13 cellular contexts compared by ENCODE assay signal in the genomic region with DNA sequence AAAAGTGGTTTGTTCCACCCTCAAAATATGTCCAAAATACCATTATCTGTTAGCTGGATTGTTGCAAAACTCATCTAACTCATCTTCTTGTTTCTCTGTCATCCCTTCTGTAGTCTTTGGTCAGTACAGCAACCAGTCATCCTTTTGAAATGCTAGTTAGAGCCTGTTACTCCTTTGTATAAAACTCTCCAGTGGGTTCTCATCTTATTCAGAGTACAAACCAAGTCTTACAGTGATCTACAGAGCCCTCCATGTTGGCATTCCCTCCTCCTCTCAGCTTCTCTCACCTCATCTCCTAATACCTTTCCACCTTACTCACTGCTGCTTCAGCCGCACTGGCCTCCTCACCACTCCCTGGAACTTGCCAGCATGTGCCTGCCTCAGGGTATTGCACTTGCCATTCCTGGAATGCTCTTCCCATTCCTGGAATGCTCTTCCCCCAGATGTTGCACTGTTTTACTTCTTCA.
DNase-seq lines count a peak whose midpoint lies in the region; ATAC-seq and TF ChIP-seq lines count a peak whose summit lies in the region.
"Had no signal": no experiment of that assay in that cellular context is flagged by ENCODE, and none has a peak within 500 bp of the region (broad histone marks: within the 10 kb centered on the region; RNA-seq: fewer than 3 reads in every experiment).

No MANE protein-coding gene starts in this region.

- peaks cover 58% of the 10 kb centered on the region for H3K4me1 ChIP-seq in HUES6 (ENCODE audit: control insufficient read depth, insufficient read depth, low read length)
- peaks cover 54% of the 10 kb centered on the region for H3K4me1 ChIP-seq in lower lobe of right lung

- ATAC-seq in lower lobe of right lung (peak; percentile 62 to 70), HG03457 (IDR thresholded peaks at IDR 0.05; ENCODE audit: unreplicated experiment) (no peak), GM21528 (IDR thresholded peaks at IDR 0.05; ENCODE audit: low FRiP score, unreplicated experiment) (no peak)
- ATAC-seq: activated CD8-positive, alpha-beta T cell treated with anti-CD3 and anti-CD28 coated beads for 36 hours; right cardiac atrium had no signal

- no peaks in the 10 kb centered on the region for H3K9me3 ChIP-seq in AG04450 (ENCODE audit: control insufficient read depth, insufficient read depth, low read length)
- no peaks in the 10 kb centered on the region for H3K9me3 ChIP-seq in HUES6 (ENCODE audit: control insufficient read depth, insufficient read depth, low read depth, low read length)
- no peaks in the 10 kb centered on the region for H3K9me3 ChIP-seq in lower lobe of right lung

- H3K27ac ChIP-seq in AG04450 (ENCODE audit: low read depth, low read length), result peak overlapping the region; percentile 53
- peak overlapping the region; percentile 9; the same call in 1 of the 2 replicates for H3K27ac ChIP-seq in HUES6 (ENCODE audit: low read depth, low read length)
- no peak overlapping the region for H3K27ac ChIP-seq in lower lobe of right lung

- no peaks in the 10 kb centered on the region for H3K36me3 ChIP-seq in HUES6 (ENCODE audit: control insufficient read depth, insufficient read depth, low read length)
- H3K36me3 ChIP-seq in lower lobe of right lung, result no peaks in the 10 kb centered on the region

- intact Hi-C loops in lower lobe of right lung (cut with DNase I), result no loop called here
- intact Hi-C loops in posterior cingulate gyrus (cut with DNase I), result no loop called here
- intact Hi-C loops in cardiac septum (cut with DNase I), result no loop called here

- no peak for TF ChIP-seq CTCF in AG04450 (IDR thresholded peaks at IDR 0.05; ENCODE audit: low read depth, low read length)
- no peak for TF ChIP-seq CTCF in cardiac fibroblast (IDR thresholded peaks at IDR 0.05; ENCODE audit: low read depth, low read length)
- TF ChIP-seq CTCF in lower lobe of right lung (IDR thresholded peaks at IDR 0.05), result no peak

- POLR2A ChIA-PET in AG04450 (lab: Yijun Ruan, JAX), result interaction anchor here (0.6 kb wide), 2 partner anchors 54 to 950 kb away, joined by 3 read pairs; no protein-coding TSS in a partner anchor

- H3K4me3 ChIP-seq in AG04450 (ENCODE audit: low read depth, low read length) (no peak overlapping the region), HUES6 (ENCODE audit: low read depth, low read length) (no peak overlapping the region), cardiac fibroblast (replicated peaks in 1 of 2; ENCODE audit: low read depth in 2 of 2, low read length in 2 of 2) (no peak overlapping the region), lower lobe of right lung (no peak overlapping the region)

- DNase-seq in AG04450 (ENCODE audit: low read depth, low spot score) (no peak), cardiac fibroblast (ENCODE audit: low read depth in 2 of 2) (peak; percentile 40 to 70), lower lobe of right lung (no peak), posterior cingulate gyrus (no peak), cardiac septum (ENCODE audit: low spot score) (no peak)
- DNase-seq: activated CD8-positive, alpha-beta T cell treated with anti-CD3 and anti-CD28 coated beads for 36 hours; KG1; NCI-H345; right cardiac atrium; stimulated activated CD8-positive, alpha-beta memory T cell treated with anti-CD3 and anti-CD28 coated beads, Interleukin-4, amount 100 ng/mL, for 48 hours had no signal

- H3K27me3 ChIP-seq in AG04450 (ENCODE audit: control insufficient read depth, insufficient read depth, low read length) (no peaks in the 10 kb centered on the region), HUES6 (ENCODE audit: control insufficient read depth, insufficient read depth, low read length) (no peaks in the 10 kb centered on the region), lower lobe of right lung (ENCODE audit: low read depth) (no peaks in the 10 kb centered on the region)

- CTCF ChIA-PET in AG04450 (lab: Charles Lee), result interaction anchor here (1.0 kb wide), 2 partner anchors 131 to 141 kb away, joined by 4 read pairs; no protein-coding TSS in a partner anchor

- no peak overlapping the region for H3K9ac ChIP-seq in HUES6 (ENCODE audit: low read length)

Comparison
In these comparisons a context has a peak if more than half of its experiments do, and no peak if none do; other contexts are left out.
1. DNase-seq: peak in cardiac fibroblast (2 of 2); none in AG04450 (single experiment), lower lobe of right lung (single experiment), posterior cingulate gyrus (0 of 10) and cardiac septum (single experiment).
2. ATAC-seq: peak in lower lobe of right lung (2 of 2); none in HG03457 (single experiment) and GM21528 (single experiment).